In genomic region chr4:69823481-69824186, GRCh38 we compare ENCODE assay signal across 9 cellular contexts. TPM values are rescaled to one million over a fixed set of nuclear protein-coding genes. Genes with fewer than 3 reads are reported as not detected.
DNase-seq lines count a peak whose midpoint lies in the region; ATAC-seq and TF ChIP-seq lines count a peak whose summit lies in the region.
"Had no signal": no experiment of that assay in that cellular context is flagged by ENCODE, and none has a peak within 500 bp of the region (broad histone marks: within the 10 kb centered on the region; RNA-seq: fewer than 3 reads in every experiment).

No MANE protein-coding gene starts in this region.

- intact Hi-C loops in mammary epithelial cell (cut with micrococcal nuclease) = loop anchor here (1.0 to 5.0 kb wide), 3 partner anchors 58 to 734 kb away; no protein-coding TSS in a partner anchor

- H3K27me3 ChIP-seq in GM06990 (replicated peaks; ENCODE audit: control insufficient read depth, insufficient read depth, low read length) (no peaks in the 10 kb centered on the region), HL-60 (ENCODE audit: insufficient read depth, poor library complexity, severe bottlenecking) (no peaks in the 10 kb centered on the region), RWPE2 (ENCODE audit: insufficient read depth, poor library complexity, severe bottlenecking) (no peaks in the 10 kb centered on the region), mammary epithelial cell (ENCODE audit: insufficient read depth, low read length) (no peaks in the 10 kb centered on the region)

- H3K36me3 ChIP-seq in GM06990 (ENCODE audit: control insufficient read depth, insufficient read depth, low read length) (no peaks in the 10 kb centered on the region), RWPE2 (ENCODE audit: low read depth) (no peaks in the 10 kb centered on the region), mammary epithelial cell (ENCODE audit: insufficient read depth, low read length) (no peaks in the 10 kb centered on the region)

- CTCF ChIA-PET in mammary epithelial cell (lab: Charles Lee; ENCODE audit: low non-redundant PET) = interaction anchor here (0.5 to 0.7 kb wide), 3 partner anchors 14 to 116 kb away, joined by 3 to 6 read pairs (median 4); no protein-coding TSS in a partner anchor

- no peak overlapping the region for H3K9ac ChIP-seq in mammary epithelial cell (ENCODE audit: insufficient read depth, low read length)

- no peak overlapping the region for H3K4me2 ChIP-seq in mammary epithelial cell (ENCODE audit: insufficient read depth, low read depth, low read length)

- H3K9me3 ChIP-seq in RWPE2 (ENCODE audit: severe bottlenecking) = no peaks in the 10 kb centered on the region
- no peaks in the 10 kb centered on the region for H3K9me3 ChIP-seq in mammary epithelial cell (replicated peaks; ENCODE audit: insufficient read depth, low read length)

- H3K27ac ChIP-seq in HL-60 (replicated peaks) (peak overlapping the region; percentile 18; the same call in 1 of the 2 replicates), RWPE2 (ENCODE audit: poor library complexity, severe bottlenecking) (no peak overlapping the region), mammary epithelial cell (ENCODE audit: insufficient read depth, low read depth, low read length) (no peak overlapping the region)

- H3K36me3 Mint-ChIP-seq in neural crest cell (ENCODE audit: low read depth) = no peaks in the 10 kb centered on the region

- H2AFZ ChIP-seq in mammary epithelial cell (ENCODE audit: low read depth, low read length) = no peak overlapping the region

- no peak for DNase-seq in GM06990 (ENCODE audit: extremely low read depth, insufficient read length)
- peak in 1 of 2 experiments; percentile 72 for DNase-seq in HL-60 (ENCODE audit: low read depth in 1 of 2, low spot score in 1 of 2)
- no peak for DNase-seq in RWPE2 (ENCODE audit: low spot score)
- DNase-seq in mammary epithelial cell = peak; percentile 34
- DNase-seq in neural crest cell (ENCODE audit: low read depth, low spot score) = no peak
- no peak for DNase-seq in NCI-H526 treated with DMSO at 0.1 percent for 48 hours (lab: John Stamatoyannopoulos, UW)
- DNase-seq in nucleus accumbens (lab: John Stamatoyannopoulos, UW) = no peak
- DNase-seq: activated B cell treated with CpG ODN at 0.5 μM for 24 hours had no signal

- peak; percentile 80 for TF ChIP-seq CTCF in GM06990 (IDR thresholded peaks at IDR 0.05; ENCODE audit: insufficient read depth, low read length, poor library complexity, severe bottlenecking)
- peak; percentile 67 for TF ChIP-seq CTCF in HL-60 (IDR thresholded peaks at IDR 0.05; ENCODE audit: insufficient read depth, low read length)
- peak; percentile 75 for TF ChIP-seq CTCF in RWPE2 (IDR thresholded peaks at IDR 0.05; ENCODE audit: poor library complexity, severe bottlenecking)
- TF ChIP-seq CTCF in mammary epithelial cell (conservative IDR thresholded peaks at IDR 0.05 in 1 of 2, IDR thresholded peaks at IDR 0.05 in 1 of 2; ENCODE audit: extremely low read depth in 1 of 2, insufficient read depth in 1 of 2, low read depth in 1 of 2, low read length in 2 of 2) = peak; percentile 76 to 88
- TF ChIP-seq CTCF in neural crest cell (conservative IDR thresholded peaks at IDR 0.05) = peak; percentile 53

- H3K27me3 Mint-ChIP-seq in neural crest cell (ENCODE audit: low read depth) = no peaks in the 10 kb centered on the region
- H3K27me3 Mint-ChIP-seq: activated B cell treated with CpG ODN at 0.5 μM for 24 hours had no signal

- in situ Hi-C loops in mammary epithelial cell (cut with MboI; ENCODE audit: low sequenced_read_pairs in 2 of 2) = loop anchor here (10.0 to 25.0 kb wide), 2 partner anchors 129 to 136 kb away; no protein-coding TSS in a partner anchor

- no peak overlapping the region for H3K27ac Mint-ChIP-seq in neural crest cell (ENCODE audit: unreplicated experiment)
- H3K27ac Mint-ChIP-seq: activated B cell treated with CpG ODN at 0.5 μM for 24 hours had no signal

- no peak overlapping the region for H3K4me3 Mint-ChIP-seq in neural crest cell
- H3K4me3 Mint-ChIP-seq: activated B cell treated with CpG ODN at 0.5 μM for 24 hours had no signal

- no peaks in the 10 kb centered on the region for H3K4me1 Mint-ChIP-seq in neural crest cell
- H3K4me1 Mint-ChIP-seq: activated B cell treated with CpG ODN at 0.5 μM for 24 hours had no signal

- peak; percentile 96 for ATAC-seq in GM21367 (IDR thresholded peaks at IDR 0.05; ENCODE audit: unreplicated experiment)
- peak; percentile 89 for ATAC-seq in RWPE2 (ENCODE audit: low read depth)

- peaks cover 4% of the 10 kb centered on the region for H3K9me3 Mint-ChIP-seq in neural crest cell
- H3K9me3 Mint-ChIP-seq: activated B cell treated with CpG ODN at 0.5 μM for 24 hours had no signal

- H3K4me1 ChIP-seq in RWPE2 (ENCODE audit: insufficient read depth, poor library complexity, severe bottlenecking) (no peaks in the 10 kb centered on the region), mammary epithelial cell (ENCODE audit: insufficient read depth, low read length) (no peaks in the 10 kb centered on the region)

- dilution Hi-C loops in mammary epithelial cell (cut with HindIII; ENCODE audit: low sequenced_read_pairs) = no loop called here

- 63% methylated on average over 8 of the region's 8 CpGs for WGBS in mammary epithelial cell (ENCODE audit: low coverage, missing lambda C conversion rate)

- no peaks in the 10 kb centered on the region for H4K20me1 ChIP-seq in mammary epithelial cell (ENCODE audit: insufficient read depth, low read length)

- H3K4me3 ChIP-seq in GM06990 (replicated peaks; ENCODE audit: low read depth, low read length) = no peak overlapping the region
- H3K4me3 ChIP-seq in HL-60 (replicated peaks; ENCODE audit: insufficient read depth, low read length) = no peak overlapping the region
- no peak overlapping the region for H3K4me3 ChIP-seq in RWPE2 (ENCODE audit: severe bottlenecking)
- H3K4me3 ChIP-seq in mammary epithelial cell (replicated peaks in 1 of 3; ENCODE audit: insufficient read depth in 1 of 3, low read depth in 2 of 3, low read length in 3 of 3) = no peak overlapping the region

- no TSS peak for BruUV-seq in mammary epithelial cell (replicated peaks; lab: Mats Ljungman, UMichigan)

- no peaks in the 10 kb centered on the region for H3K79me2 ChIP-seq in mammary epithelial cell (ENCODE audit: insufficient read depth, low read length)

RNA-seq across cellular contexts. Expression of gene SULT1E1, which starts 36.3 kb away (rescaled TPM):
- total RNA-seq in mammary epithelial cell (10 to 100 TPM in 1 of 2 donors, 1 to 10 TPM in 1; 4.8 to 18.2 TPM), neural crest cell (not detected in 2 replicates)
- polyA plus RNA-seq in mammary epithelial cell = 2.0 TPM
- 1.4 TPM for polyA minus RNA-seq in mammary epithelial cell
- total RNA-seq: activated B cell treated with CpG ODN at 0.5 μM for 24 hours had no signal
